In the genomic region with DNA sequence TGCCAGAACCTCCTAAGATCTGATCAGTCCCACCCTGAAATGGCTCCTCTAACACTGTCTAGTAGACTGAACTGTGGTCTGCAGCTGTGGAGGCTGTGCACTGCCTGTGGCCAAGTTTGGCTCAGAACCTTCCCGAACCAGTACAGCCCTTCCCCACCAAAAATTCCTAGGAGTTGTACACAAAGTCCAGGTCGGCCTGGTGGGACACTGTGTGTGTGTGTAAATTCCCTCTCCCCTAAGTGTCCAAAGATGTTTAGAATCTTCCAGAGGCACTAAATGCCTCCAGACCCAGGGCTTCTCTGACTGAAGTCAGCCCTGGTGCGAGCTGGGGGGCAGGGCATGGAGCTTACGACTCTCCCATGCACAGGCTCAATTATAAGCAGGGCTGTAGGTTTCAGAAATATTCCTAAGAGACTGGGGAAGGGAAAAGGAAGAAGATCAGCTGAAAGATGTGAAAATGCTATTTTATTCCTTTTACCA, we compare ENCODE assay signal across 8 cellular contexts.
A peak's percentile ranks its signal among the peaks of the same experiment; 100 is the strongest.
DNase-seq lines count a peak whose midpoint lies in the region; ATAC-seq and TF ChIP-seq lines count a peak whose summit lies in the region.

No MANE protein-coding gene starts in this region.

- H3K27ac Mint-ChIP-seq in activated T-cell treated with anti-CD3 and anti-CD28 coated beads, Interleukin-2, amount 50 U/mL, for 24 hours: peak overlapping the region; percentile 97
- peak overlapping the region; percentile 88 for H3K27ac Mint-ChIP-seq in activated naive CD8-positive, alpha-beta T cell treated with anti-CD3 and anti-CD28 coated beads, Interleukin-2, amount 50 U/mL, for 24 hours

- H3K27me3 Mint-ChIP-seq in activated T-cell treated with anti-CD3 and anti-CD28 coated beads, Interleukin-2, amount 50 U/mL, for 24 hours: no peaks in the 10 kb centered on the region
- no peaks in the 10 kb centered on the region for H3K27me3 Mint-ChIP-seq in activated naive CD8-positive, alpha-beta T cell treated with anti-CD3 and anti-CD28 coated beads, Interleukin-2, amount 50 U/mL, for 24 hours

- H3K4me3 ChIP-seq in mesodermal cell (ENCODE audit: extremely low read depth, insufficient read depth, low read length, poor library complexity, severe bottlenecking): no peak overlapping the region
- H3K4me3 ChIP-seq in tibial nerve: no peak overlapping the region

- TF ChIP-seq POLR2A in tibial nerve (IDR thresholded peaks at IDR 0.05): no peak

- H3K36me3 ChIP-seq in mesodermal cell (ENCODE audit: control insufficient read depth, insufficient read depth, low read length) (no peaks in the 10 kb centered on the region), tibial nerve (no peaks in the 10 kb centered on the region)

- no peak for ATAC-seq in activated naive CD8-positive, alpha-beta T cell treated with anti-CD3 and anti-CD28 coated beads, Interleukin-2, amount 50 U/mL, for 24 hours
- ATAC-seq in HG03045 (IDR thresholded peaks at IDR 0.05; ENCODE audit: unreplicated experiment): no peak
- no peak for ATAC-seq in HG02938 (IDR thresholded peaks at IDR 0.05; ENCODE audit: unreplicated experiment)

- H3K27ac ChIP-seq in mesodermal cell (ENCODE audit: low read depth, low read length, severe bottlenecking) (peak overlapping the region; percentile 89), tibial nerve (peak overlapping the region; percentile 77 to 95 (median 84))

- H3K9me3 ChIP-seq in mesodermal cell (ENCODE audit: control insufficient read depth, low read length) (peaks cover 24% of the 10 kb centered on the region), tibial nerve (peaks cover 0 to 7% (median 0%) of the 10 kb centered on the region in 4 donors)

- H3K27me3 ChIP-seq in tibial nerve: no peaks in the 10 kb centered on the region

- peaks cover 19% of the 10 kb centered on the region for H3K9me3 Mint-ChIP-seq in activated T-cell treated with anti-CD3 and anti-CD28 coated beads, Interleukin-2, amount 50 U/mL, for 24 hours
- H3K9me3 Mint-ChIP-seq in activated naive CD8-positive, alpha-beta T cell treated with anti-CD3 and anti-CD28 coated beads, Interleukin-2, amount 50 U/mL, for 24 hours: peaks cover 13% of the 10 kb centered on the region

- 80% methylated on average over 1 of the region's 4 CpGs; no CpG with 5 or more reads in 1 of the 2 experiments for WGBS in mesodermal cell (ENCODE audit: insufficient coverage in 2 of 2), 2 experiments
- 59 to 67% methylated on average over 4 of the region's 4 CpGs for WGBS in tibial nerve, 2 donors

- TF ChIP-seq CTCF in tibial nerve (IDR thresholded peaks at IDR 0.05): no peak

- H3K4me1 ChIP-seq in mesodermal cell (ENCODE audit: control insufficient read depth, insufficient read depth, low read length, poor library complexity, severe bottlenecking): peaks cover 20% of the 10 kb centered on the region
- H3K4me1 ChIP-seq in tibial nerve: peaks cover 0 to 55% (median 24%) of the 10 kb centered on the region in 4 donors

- no peak for DNase-seq in activated T-cell treated with anti-CD3 and anti-CD28 coated beads, Interleukin-2, amount 50 U/mL, for 24 hours
- DNase-seq in activated T-cell treated with anti-CD3 and anti-CD28 coated beads for 4 hours (no peak), tibial nerve (ENCODE audit: low spot score in 2 of 2) (no peak), DMS79 (lab: John Stamatoyannopoulos, UW) (no peak)
- no peak for DNase-seq in activated naive CD8-positive, alpha-beta T cell treated with anti-CD3 and anti-CD28 coated beads, Interleukin-2, amount 50 U/mL, for 24 hours

- no peak overlapping the region for H3K4me3 Mint-ChIP-seq in activated T-cell treated with anti-CD3 and anti-CD28 coated beads, Interleukin-2, amount 50 U/mL, for 24 hours
- H3K4me3 Mint-ChIP-seq in activated naive CD8-positive, alpha-beta T cell treated with anti-CD3 and anti-CD28 coated beads, Interleukin-2, amount 50 U/mL, for 24 hours: no peak overlapping the region

- peaks cover 20% of the 10 kb centered on the region for H3K36me3 Mint-ChIP-seq in activated T-cell treated with anti-CD3 and anti-CD28 coated beads, Interleukin-2, amount 50 U/mL, for 24 hours (ENCODE audit: low read depth)
- peaks cover 2% of the 10 kb centered on the region for H3K36me3 Mint-ChIP-seq in activated naive CD8-positive, alpha-beta T cell treated with anti-CD3 and anti-CD28 coated beads, Interleukin-2, amount 50 U/mL, for 24 hours (ENCODE audit: low read depth)

- TF ChIP-seq EP300 in tibial nerve (IDR thresholded peaks at IDR 0.05): no peak

- H3K4me1 Mint-ChIP-seq in activated T-cell treated with anti-CD3 and anti-CD28 coated beads, Interleukin-2, amount 50 U/mL, for 24 hours (ENCODE audit: low read depth): peaks cover 55% of the 10 kb centered on the region
- peaks cover 54% of the 10 kb centered on the region for H3K4me1 Mint-ChIP-seq in activated naive CD8-positive, alpha-beta T cell treated with anti-CD3 and anti-CD28 coated beads, Interleukin-2, amount 50 U/mL, for 24 hours
